22 cellular contexts compared by ENCODE assay signal in the genomic region with DNA sequence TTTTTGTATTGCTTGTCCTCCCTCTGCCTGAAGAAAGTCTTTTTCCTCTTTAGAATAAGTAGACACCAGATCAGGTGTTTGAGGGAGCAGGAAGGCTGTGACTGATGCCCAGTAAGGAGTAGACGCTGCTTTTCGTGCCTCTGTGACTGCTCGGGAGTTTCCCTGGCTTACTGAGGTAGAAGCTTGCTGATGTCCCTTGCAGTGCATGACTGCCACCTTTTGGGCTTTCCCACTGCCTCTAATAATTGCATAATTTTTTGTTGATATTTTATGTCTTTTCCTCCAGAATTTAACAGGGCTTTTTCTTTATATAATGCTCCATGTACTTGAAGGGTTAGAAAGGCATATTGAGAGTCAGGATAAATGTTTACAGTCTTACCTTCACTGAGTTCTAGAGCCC.
A peak's percentile ranks its signal among the peaks of the same experiment; 100 is the strongest.
DNase-seq lines count a peak whose midpoint lies in the region; ATAC-seq, FAIRE-seq and TF ChIP-seq lines count a peak whose summit lies in the region.
"Had no signal": no experiment of that assay in that cellular context is flagged by ENCODE, and none has a peak within 500 bp of the region (broad histone marks: within the 10 kb centered on the region; RNA-seq: fewer than 3 reads in every experiment).

No MANE protein-coding gene starts in this region.

- DNase-seq in GM18507 (ENCODE audit: extremely low spot score, insufficient read length, low read depth) (no peak), fibroblast of peridontal ligament (ENCODE audit: extremely low read depth) (peak; percentile 8), amniotic stem cell (lab: John Stamatoyannopoulos, UW) (no peak), germinal center (ENCODE audit: low spot score) (no peak), NOMO-1 (lab: John Stamatoyannopoulos, UW; ENCODE audit: unreplicated experiment in 2 of 2) (no peak), PC-9 (no peak)
- DNase-seq: activated T-cell treated with anti-CD3 and anti-CD28 coated beads for 4 hours; EL; left cardiac atrium; naive thymus-derived CD8-positive, alpha-beta T cell; NCI-H1048; NCI-H446; right cardiac atrium; stimulated activated CD4-positive, alpha-beta T cell treated with anti-CD3 and anti-CD28 coated beads, Interleukin-2, amount 100 ng/mL, for 48 hours; T-cell; uterus had no signal

- no peaks in the 10 kb centered on the region for H4K20me1 ChIP-seq in PC-9 (ENCODE audit: insufficient read depth)
- H4K20me1 ChIP-seq: BLaER1 treated with 17β-estradiol and CSF1 and Interleukin-3, amounts not matched to agents 10 nM and 100 nM had no signal

- H3K9me2 ChIP-seq in PC-9 (ENCODE audit: insufficient read depth), result no peaks in the 10 kb centered on the region

- H2AFZ ChIP-seq in PC-9, result no peak overlapping the region

- H3K27ac ChIP-seq in PC-9, result no peak overlapping the region
- H3K27ac ChIP-seq: BLaER1 treated with 17β-estradiol and CSF1 and Interleukin-3, amounts not matched to agents 10 nM and 100 nM; uterus had no signal

- intact Hi-C loops in PC-9 (cut with micrococcal nuclease; ENCODE audit: unreplicated experiment), result no loop called here

- CTCF ChIA-PET in PC-9 (lab: Charles Lee), result no interaction called here

- H3K27me3 Mint-ChIP-seq in stimulated activated memory B cell treated with anti-CD40 and anti-IgM and Interleukin-4, amounts not matched to agents 10 μg/mL and 1 μg/mL and 100 μg/mL, for 72 hours, result no peaks in the 10 kb centered on the region
- H3K27me3 Mint-ChIP-seq: naive thymus-derived CD8-positive, alpha-beta T cell; T-cell had no signal

- H3K36me3 ChIP-seq in PC-9 (ENCODE audit: low read depth), result no peaks in the 10 kb centered on the region
- H3K36me3 ChIP-seq: BLaER1 treated with 17β-estradiol and CSF1 and Interleukin-3, amounts not matched to agents 10 nM and 100 nM; uterus had no signal

- no TSS peak for BruUV-seq in PC-9 (replicated peaks; lab: Mats Ljungman, UMichigan)

- H3K9me3 Mint-ChIP-seq in stimulated activated memory B cell treated with anti-CD40 and anti-IgM and Interleukin-4, amounts not matched to agents 10 μg/mL and 1 μg/mL and 100 μg/mL, for 72 hours, result no peaks in the 10 kb centered on the region
- H3K9me3 Mint-ChIP-seq: T-cell had no signal

- POLR2A ChIA-PET in PC-9 (lab: Charles Lee; ENCODE audit: unreplicated experiment), result no interaction called here

- H3K27me3 ChIP-seq in PC-9 (ENCODE audit: insufficient read depth, low read depth), result no peaks in the 10 kb centered on the region
- H3K27me3 ChIP-seq: BLaER1 treated with 17β-estradiol and CSF1 and Interleukin-3, amounts not matched to agents 10 nM and 100 nM; uterus had no signal

- ATAC-seq in HG03432 (IDR thresholded peaks at IDR 0.05; ENCODE audit: unreplicated experiment), result peak; percentile 44
- peak; percentile 69 for ATAC-seq in stimulated activated memory B cell treated with anti-CD40 and anti-IgM and Interleukin-4, amounts not matched to agents 10 μg/mL and 1 μg/mL and 100 μg/mL, for 72 hours
- ATAC-seq: activated naive CD4-positive, alpha-beta T cell treated with anti-CD3 and anti-CD28 coated beads, Interleukin-2, amount 50 U/mL, for 72 hours; left cardiac atrium; naive thymus-derived CD8-positive, alpha-beta T cell; Panc1; right cardiac atrium; T-cell had no signal

- no peak for TF ChIP-seq CTCF in PC-9 (conservative IDR thresholded peaks at IDR 0.05)

- peak; percentile 87 for FAIRE-seq in GM18507 (lab: Jason Lieb, UNC)
- FAIRE-seq: endometrium had no signal

- no peak overlapping the region for H3K27ac Mint-ChIP-seq in stimulated activated memory B cell treated with anti-CD40 and anti-IgM and Interleukin-4, amounts not matched to agents 10 μg/mL and 1 μg/mL and 100 μg/mL, for 72 hours
- H3K27ac Mint-ChIP-seq: activated naive CD4-positive, alpha-beta T cell treated with anti-CD3 and anti-CD28 coated beads, Interleukin-2, amount 50 U/mL, for 72 hours; naive thymus-derived CD8-positive, alpha-beta T cell; T-cell had no signal

- no peaks in the 10 kb centered on the region for H3K4me1 ChIP-seq in PC-9 (replicated peaks; ENCODE audit: insufficient read depth)
- H3K4me1 ChIP-seq: BLaER1 treated with 17β-estradiol and CSF1 and Interleukin-3, amounts not matched to agents 10 nM and 100 nM; uterus had no signal

- no peak overlapping the region for H3K4me3 Mint-ChIP-seq in stimulated activated memory B cell treated with anti-CD40 and anti-IgM and Interleukin-4, amounts not matched to agents 10 μg/mL and 1 μg/mL and 100 μg/mL, for 72 hours
- H3K4me3 Mint-ChIP-seq: naive thymus-derived CD8-positive, alpha-beta T cell; T-cell had no signal

- H3K36me3 Mint-ChIP-seq in stimulated activated memory B cell treated with anti-CD40 and anti-IgM and Interleukin-4, amounts not matched to agents 10 μg/mL and 1 μg/mL and 100 μg/mL, for 72 hours, result no peaks in the 10 kb centered on the region
- H3K36me3 Mint-ChIP-seq: activated naive CD4-positive, alpha-beta T cell treated with anti-CD3 and anti-CD28 coated beads, Interleukin-2, amount 50 U/mL, for 72 hours; naive thymus-derived CD8-positive, alpha-beta T cell; T-cell had no signal

- no peaks in the 10 kb centered on the region for H3K9me3 ChIP-seq in PC-9 (ENCODE audit: insufficient read depth, low read depth)
- H3K9me3 ChIP-seq: BLaER1 treated with 17β-estradiol and CSF1 and Interleukin-3, amounts not matched to agents 10 nM and 100 nM; uterus had no signal

- H3K79me2 ChIP-seq in PC-9 (ENCODE audit: low read depth), result no peaks in the 10 kb centered on the region

- peaks cover 15% of the 10 kb centered on the region for H3K4me1 Mint-ChIP-seq in stimulated activated memory B cell treated with anti-CD40 and anti-IgM and Interleukin-4, amounts not matched to agents 10 μg/mL and 1 μg/mL and 100 μg/mL, for 72 hours
- H3K4me1 Mint-ChIP-seq: naive thymus-derived CD8-positive, alpha-beta T cell; T-cell had no signal

- no peak overlapping the region for H3K4me3 ChIP-seq in PC-9
- H3K4me3 ChIP-seq: BLaER1 treated with 17β-estradiol and CSF1 and Interleukin-3, amounts not matched to agents 10 nM and 100 nM; uterus had no signal

- H3K4me2 ChIP-seq in PC-9, result no peak overlapping the region
- H3K4me2 ChIP-seq: BLaER1 treated with 17β-estradiol and CSF1 and Interleukin-3, amounts not matched to agents 10 nM and 100 nM had no signal

- H3F3A ChIP-seq in PC-9 (ENCODE audit: insufficient read depth, low read depth), result no peaks in the 10 kb centered on the region
